ENCODE assay signal across 27 cellular contexts in the genomic region with DNA sequence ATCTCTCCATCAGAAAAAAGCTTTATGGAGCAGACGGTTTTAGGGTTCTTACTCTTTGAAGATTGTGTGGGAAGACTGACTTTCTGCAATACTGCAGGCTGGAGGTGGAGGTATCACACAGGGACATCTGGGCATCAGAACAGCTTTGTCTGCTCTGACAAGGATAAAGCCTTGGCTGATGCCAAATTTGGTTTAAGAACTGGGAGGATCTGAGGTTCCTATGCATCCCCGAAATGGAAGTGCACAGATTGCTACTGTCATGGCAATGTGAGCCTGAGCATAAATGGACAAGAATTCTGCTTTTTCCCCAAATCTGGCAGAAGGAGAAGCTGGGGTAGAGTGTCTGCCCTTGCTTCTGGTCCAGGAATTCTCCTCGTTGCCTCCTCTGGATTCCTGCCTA.
"Had no signal": no experiment of that assay in that cellular context is flagged by ENCODE, and none has a peak within 500 bp of the region (broad histone marks: within the 10 kb centered on the region; RNA-seq: fewer than 3 reads in every experiment).

No MANE protein-coding gene starts in this region.

- H3K9me3 ChIP-seq: adrenal gland, body of pancreas had no signal

- DNase-seq: activated B cell treated with CpG ODN at 0.5 μM for 24 hours; activated CD4-positive, alpha-beta T cell treated with anti-CD3 and anti-CD28 coated beads for 48 hours; activated CD4-positive, alpha-beta T cell treated with anti-CD3 and anti-CD28 coated beads, Interleukin-2, amount 50 U/mL, for 1 hour; activated CD4-positive, alpha-beta T cell treated with anti-CD3 and anti-CD28 coated beads, Interleukin-2, amount 50 U/mL, for 48 hours; activated CD8-positive, alpha-beta memory T cell treated with anti-CD3 and anti-CD28 coated beads for 24 hours; activated CD8-positive, alpha-beta T cell treated with anti-CD3 and anti-CD28 coated beads for 36 hours; activated effector memory CD4-positive, alpha-beta T cell treated with anti-CD3 and anti-CD28 coated beads, Interleukin-2, amount 50 U/mL, for 16 hours; activated naive CD4-positive, alpha-beta T cell treated with anti-CD3 and anti-CD28 coated beads for 36 hours; activated naive CD8-positive, alpha-beta T cell treated with anti-CD3 and anti-CD28 coated beads for 36 hours; activated naive CD8-positive, alpha-beta T cell treated with anti-CD3 and anti-CD28 coated beads, Interleukin-2, amount 50 U/mL, for 24 hours; activated T-cell treated with anti-CD3 and anti-CD28 coated beads, Interleukin-2, amount 50 U/mL, for 48 hours; adrenal gland; aorta; body of pancreas; caudate nucleus; cortex of kidney; dermis blood vessel endothelial cell; effector CD4-positive, alpha-beta T cell; effector memory CD8-positive, alpha-beta T cell; erythroblast; esophagus squamous epithelium; foreskin melanocyte; T-helper 1 cell; T-helper 17 cell; T1000; WERI-Rb-1 had no signal

- H3K4me1 ChIP-seq: adrenal gland, body of pancreas, esophagus squamous epithelium, gastroesophageal sphincter had no signal

- H3K36me3 ChIP-seq: adrenal gland, esophagus squamous epithelium, gastroesophageal sphincter, WERI-Rb-1 had no signal

- H3K27me3 ChIP-seq: adrenal gland, body of pancreas, esophagus squamous epithelium, gastroesophageal sphincter had no signal

- H3K4me3 ChIP-seq: adrenal gland, body of pancreas, esophagus squamous epithelium, gastroesophageal sphincter had no signal

- H3K27ac ChIP-seq: adrenal gland, body of pancreas, esophagus squamous epithelium, gastroesophageal sphincter, WERI-Rb-1 had no signal
